Comparison of ENCODE assay signal across 17 cellular contexts in genomic region chr20:17643531-17644188, GRCh38. TPM values are rescaled to one million over a fixed set of nuclear protein-coding genes. Genes with fewer than 3 reads are reported as not detected.
DNase-seq lines count a peak whose midpoint lies in the region; ATAC-seq and TF ChIP-seq lines count a peak whose summit lies in the region.
"Had no signal": no experiment of that assay in that cellular context is flagged by ENCODE, and none has a peak within 500 bp of the region (broad histone marks: within the 10 kb centered on the region; RNA-seq: fewer than 3 reads in every experiment).

No MANE protein-coding gene starts in this region.

- H3K27me3 Mint-ChIP-seq in nephron progenitor cell (ENCODE audit: low read depth, poor library complexity), result no peaks in the 10 kb centered on the region
- H3K27me3 Mint-ChIP-seq in naive thymus-derived CD4-positive, alpha-beta T cell, result no peaks in the 10 kb centered on the region
- H3K27me3 Mint-ChIP-seq: activated T-helper 17 cell treated with anti-CD3 and anti-CD28 coated beads, Interleukin-2, amount 50 U/mL, for 72 hours had no signal

- no peak overlapping the region for H3K4me3 ChIP-seq in fibroblast of lung (replicated peaks in 1 of 4; ENCODE audit: control extremely low read depth in 1 of 4, insufficient read depth in 1 of 4, low read depth in 3 of 4, low read length in 4 of 4)
- H3K4me3 ChIP-seq in tibial artery, result no peak overlapping the region
- no peak overlapping the region for H3K4me3 ChIP-seq in naive thymus-derived CD4-positive, alpha-beta T cell (ENCODE audit: low read length)
- H3K4me3 ChIP-seq: ovary had no signal

- peak overlapping the region; percentile 52 for H3K27ac ChIP-seq in fibroblast of lung (ENCODE audit: insufficient read depth, low read length)
- peak overlapping the region; percentile 26 to 65 for H3K27ac ChIP-seq in tibial artery
- no peak overlapping the region for H3K27ac ChIP-seq in naive thymus-derived CD4-positive, alpha-beta T cell (ENCODE audit: low read depth, low read length)
- H3K27ac ChIP-seq: 22Rv1, ovary, VCaP had no signal

- H2AFZ ChIP-seq in fibroblast of lung (ENCODE audit: low read length), result no peak overlapping the region

- intact Hi-C loops in tibial artery (cut with DNase I; ENCODE audit: low total_unique reads), result no loop called here
- intact Hi-C loops in naive thymus-derived CD4-positive, alpha-beta T cell (cut with micrococcal nuclease), result no loop called here

- H3K27me3 ChIP-seq in fibroblast of lung (ENCODE audit: control insufficient read depth, insufficient read depth, low read length) (no peaks in the 10 kb centered on the region), tibial artery (no peaks in the 10 kb centered on the region)
- H3K27me3 ChIP-seq in naive thymus-derived CD4-positive, alpha-beta T cell (ENCODE audit: control insufficient read depth in 2 of 2, insufficient read depth in 2 of 2, low read length in 2 of 2), result no peaks in the 10 kb centered on the region
- H3K27me3 ChIP-seq: ovary had no signal

- no peak for ATAC-seq in GM21381 (IDR thresholded peaks at IDR 0.05; ENCODE audit: unreplicated experiment)
- no peak for ATAC-seq in naive thymus-derived CD4-positive, alpha-beta T cell
- ATAC-seq: activated T-helper 17 cell treated with anti-CD3 and anti-CD28 coated beads, Interleukin-2, amount 50 U/mL, for 72 hours had no signal

- POLR2A ChIA-PET in naive thymus-derived CD4-positive, alpha-beta T cell (lab: Charles Lee), result no interaction called here

- peaks cover 95% of the 10 kb centered on the region for H3K79me2 ChIP-seq in fibroblast of lung (ENCODE audit: control insufficient read depth, insufficient read depth, low read length)

- no peak overlapping the region for H3K9ac ChIP-seq in fibroblast of lung (ENCODE audit: insufficient read depth, low read length)

- peak overlapping the region; percentile 95 for H3K27ac Mint-ChIP-seq in nephron progenitor cell
- H3K27ac Mint-ChIP-seq in naive thymus-derived CD4-positive, alpha-beta T cell, result no peak overlapping the region
- H3K27ac Mint-ChIP-seq: activated T-helper 17 cell treated with anti-CD3 and anti-CD28 coated beads, Interleukin-2, amount 50 U/mL, for 72 hours had no signal

- H3K4me1 ChIP-seq in fibroblast of lung (ENCODE audit: control insufficient read depth, extremely low read depth, insufficient read depth, low read length) (peaks cover 2% of the 10 kb centered on the region), tibial artery (peaks cover 0 to 63% (median 45%) of the 10 kb centered on the region in 4 donors)
- no peaks in the 10 kb centered on the region for H3K4me1 ChIP-seq in naive thymus-derived CD4-positive, alpha-beta T cell (ENCODE audit: control insufficient read depth in 2 of 2, insufficient read depth in 2 of 2, low read length in 2 of 2)

- H3K4me2 ChIP-seq in fibroblast of lung (ENCODE audit: extremely low read depth, insufficient read depth, low read length), result no peak overlapping the region

- peaks cover 70% of the 10 kb centered on the region for H3K4me1 Mint-ChIP-seq in nephron progenitor cell
- peaks cover 0 to 7% (median 1%) of the 10 kb centered on the region in 7 donors for H3K4me1 Mint-ChIP-seq in naive thymus-derived CD4-positive, alpha-beta T cell
- H3K4me1 Mint-ChIP-seq: activated T-helper 17 cell treated with anti-CD3 and anti-CD28 coated beads, Interleukin-2, amount 50 U/mL, for 72 hours had no signal

- H3K36me3 ChIP-seq in fibroblast of lung (ENCODE audit: control insufficient read depth, insufficient read depth, low read length), result peaks cover 36% of the 10 kb centered on the region
- peaks cover 12 to 35% (median 28%) of the 10 kb centered on the region in 3 donors for H3K36me3 ChIP-seq in tibial artery
- H3K36me3 ChIP-seq in naive thymus-derived CD4-positive, alpha-beta T cell (ENCODE audit: control insufficient read depth in 2 of 3, insufficient read depth in 3 of 3, low read length in 3 of 3), result peaks cover 0 to 30% (median 3%) of the 10 kb centered on the region in 3 experiments
- H3K36me3 ChIP-seq: ovary had no signal

- TF ChIP-seq CTCF in fibroblast of lung (conservative IDR thresholded peaks at IDR 0.05 in 1 of 2, IDR thresholded peaks at IDR 0.05 in 1 of 2; ENCODE audit: low read depth in 1 of 2, low read length in 2 of 2), result no peak
- no peak for TF ChIP-seq CTCF in nephron progenitor cell (IDR thresholded peaks at IDR 0.05)
- TF ChIP-seq CTCF in tibial artery (IDR thresholded peaks at IDR 0.05), result no peak

- peaks cover 5% of the 10 kb centered on the region for H3K36me3 Mint-ChIP-seq in nephron progenitor cell (ENCODE audit: low read depth)
- H3K36me3 Mint-ChIP-seq in naive thymus-derived CD4-positive, alpha-beta T cell, result peaks cover 0 to 13% (median 0%) of the 10 kb centered on the region in 5 donors

- no peak overlapping the region for H3K4me3 Mint-ChIP-seq in nephron progenitor cell
- H3K4me3 Mint-ChIP-seq in naive thymus-derived CD4-positive, alpha-beta T cell, result no peak overlapping the region
- H3K4me3 Mint-ChIP-seq: activated T-helper 17 cell treated with anti-CD3 and anti-CD28 coated beads, Interleukin-2, amount 50 U/mL, for 72 hours; CD14-positive monocyte had no signal

- peaks cover 2% of the 10 kb centered on the region for H4K20me1 ChIP-seq in fibroblast of lung (ENCODE audit: control insufficient read depth, extremely low read depth, insufficient read depth, low read length)

- no peaks in the 10 kb centered on the region for H3K9me3 ChIP-seq in fibroblast of lung (ENCODE audit: control insufficient read depth, insufficient read depth, low read depth, low read length)
- no peaks in the 10 kb centered on the region for H3K9me3 ChIP-seq in tibial artery
- no peaks in the 10 kb centered on the region for H3K9me3 ChIP-seq in naive thymus-derived CD4-positive, alpha-beta T cell (ENCODE audit: control insufficient read depth in 2 of 3, low read length in 3 of 3)
- H3K9me3 ChIP-seq: ovary had no signal

- CTCF ChIA-PET in naive thymus-derived CD4-positive, alpha-beta T cell (lab: Charles Lee), result interaction anchor here (1.1 kb wide), 1 partner anchor 12 kb away, joined by 3 read pairs; no protein-coding TSS in a partner anchor

- DNase-seq in NCI-H1092 treated with DMSO at 0.1 percent for 48 hours (lab: John Stamatoyannopoulos, UW), result peak; percentile 58
- no peak for DNase-seq in NCI-H1092 (lab: John Stamatoyannopoulos, UW)
- peak in 1 of 2 donors; percentile 37 for DNase-seq in fibroblast of lung (ENCODE audit: low read depth in 2 of 2)
- no peak for DNase-seq in nephron progenitor cell
- DNase-seq in tibial artery, result no peak
- no peak for DNase-seq in naive thymus-derived CD4-positive, alpha-beta T cell
- no peak for DNase-seq in NCI-H187 treated with DMSO at 0.1 percent for 48 hours (lab: John Stamatoyannopoulos, UW)
- DNase-seq: mesendoderm, NCI-H226 had no signal

- no peaks in the 10 kb centered on the region for H3K9me3 Mint-ChIP-seq in nephron progenitor cell
- no peaks in the 10 kb centered on the region for H3K9me3 Mint-ChIP-seq in naive thymus-derived CD4-positive, alpha-beta T cell
- H3K9me3 Mint-ChIP-seq: activated T-helper 17 cell treated with anti-CD3 and anti-CD28 coated beads, Interleukin-2, amount 50 U/mL, for 72 hours had no signal

RNA-seq across cellular contexts. Expression of gene RRBP1, which starts 38.4 kb away (rescaled TPM):
- total RNA-seq in fibroblast of lung, result 143 and 233 TPM in 2 replicates
- 169 and 191 TPM in 2 replicates for polyA plus RNA-seq in fibroblast of lung
- polyA plus RNA-seq in fibroblast of lung (2012), result 307 and 325 TPM in 2 replicates
- 161 and 174 TPM in 2 replicates for polyA minus RNA-seq in fibroblast of lung (ENCODE audit: low replicate concordance)
- total RNA-seq in naive thymus-derived CD4-positive, alpha-beta T cell, result 10 to 100 TPM; 27.8 to 73.9 (median 29.1) TPM
- polyA plus RNA-seq in naive thymus-derived CD4-positive, alpha-beta T cell, result 10 to 100 TPM in 1 of 2 donors, 1 to 10 TPM in 1; 4.1 to 11.1 TPM

RNA-seq across cellular contexts. Expression of gene BANF2, which starts 56.1 kb away (rescaled TPM):
- total RNA-seq in fibroblast of lung, result not detected in 2 replicates
- polyA plus RNA-seq in fibroblast of lung, result not detected in 2 replicates
- not detected in 2 replicates for polyA plus RNA-seq in fibroblast of lung (2012)
- not detected in 2 replicates for polyA minus RNA-seq in fibroblast of lung (ENCODE audit: low replicate concordance)
- not detected for total RNA-seq in naive thymus-derived CD4-positive, alpha-beta T cell
- not detected for polyA plus RNA-seq in naive thymus-derived CD4-positive, alpha-beta T cell
- total RNA-seq: activated T-helper 17 cell treated with anti-CD3 and anti-CD28 coated beads, Interleukin-2, amount 50 U/mL, for 72 hours; fibroblast of villous mesenchyme; G401; ovary had no signal
- polyA plus RNA-seq: CD14-positive monocyte, ovary had no signal
